Comparison of ENCODE assay signal across 21 cellular contexts in the genomic region with DNA sequence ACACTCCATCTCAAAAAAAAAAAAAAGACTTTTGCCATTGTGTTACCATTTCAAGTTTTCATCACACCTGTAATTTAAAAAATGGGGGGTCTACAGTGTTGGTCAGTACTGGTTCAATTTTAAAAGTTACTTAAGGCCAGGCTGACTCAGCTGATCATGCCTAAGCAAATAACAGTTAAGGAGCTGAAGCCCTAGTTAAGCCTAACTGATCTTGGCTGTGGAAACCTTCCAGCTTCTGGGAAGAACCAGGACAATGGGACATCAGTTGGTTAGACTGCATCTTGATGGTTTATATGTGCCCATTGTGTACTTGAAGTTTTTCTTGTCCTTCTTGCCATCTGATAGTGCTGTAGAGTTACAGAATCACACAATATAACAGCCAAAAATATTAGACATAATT.
"Had no signal": no experiment of that assay in that cellular context is flagged by ENCODE, and none has a peak within 500 bp of the region (broad histone marks: within the 10 kb centered on the region; RNA-seq: fewer than 3 reads in every experiment).

No MANE protein-coding gene starts in this region.

- H3K27ac Mint-ChIP-seq: activated CD4-positive, alpha-beta memory T cell treated with anti-CD3 and anti-CD28 coated beads for 36 hours; activated CD4-positive, alpha-beta T cell treated with anti-CD3 and anti-CD28 coated beads for 36 hours; activated CD8-positive, alpha-beta memory T cell treated with anti-CD3 and anti-CD28 coated beads, Interleukin-2, amount 10 ng/mL, durations not matched to agents 7 days and 5 days; activated naive CD4-positive, alpha-beta T cell treated with anti-CD3 and anti-CD28 coated beads, Interleukin-2, amount 50 U/mL, for 24 hours; activated T-cell treated with anti-CD3 and anti-CD28 coated beads, Interleukin-2, amount 50 U/mL, for 24 hours; endodermal cell had no signal

- H3K27ac ChIP-seq: adrenal gland, cardiac muscle cell, dorsolateral prefrontal cortex, ovary, testis, WERI-Rb-1 had no signal

- ATAC-seq: activated CD4-positive, alpha-beta T cell treated with anti-CD3 and anti-CD28 coated beads for 36 hours; activated CD8-positive, alpha-beta memory T cell treated with anti-CD3 and anti-CD28 coated beads, Interleukin-2, amount 10 ng/mL, durations not matched to agents 7 days and 5 days; gastroesophageal sphincter; stimulated activated naive CD8-positive, alpha-beta T cell treated with anti-CD3 and anti-CD28 coated beads, Interleukin-15, amount 100 ng/mL, for 72 hours had no signal

- H3K4me3 ChIP-seq: adrenal gland, cardiac muscle cell, dorsolateral prefrontal cortex, gastroesophageal sphincter, ovary, sigmoid colon, testis had no signal

- H3K9me3 ChIP-seq: adrenal gland, gastroesophageal sphincter, ovary, sigmoid colon, testis had no signal

- H3K36me3 ChIP-seq: adrenal gland, cardiac muscle cell, ovary, sigmoid colon, WERI-Rb-1 had no signal

- H3K4me3 Mint-ChIP-seq: activated CD4-positive, alpha-beta memory T cell treated with anti-CD3 and anti-CD28 coated beads for 36 hours; activated CD4-positive, alpha-beta T cell treated with anti-CD3 and anti-CD28 coated beads for 36 hours; activated CD8-positive, alpha-beta memory T cell treated with anti-CD3 and anti-CD28 coated beads, Interleukin-2, amount 10 ng/mL, durations not matched to agents 7 days and 5 days; activated naive CD4-positive, alpha-beta T cell treated with anti-CD3 and anti-CD28 coated beads, Interleukin-2, amount 50 U/mL, for 24 hours; activated T-cell treated with anti-CD3 and anti-CD28 coated beads, Interleukin-2, amount 50 U/mL, for 24 hours; endodermal cell; neural crest cell; stimulated activated naive CD8-positive, alpha-beta T cell treated with anti-CD3 and anti-CD28 coated beads, Interleukin-15, amount 100 ng/mL, for 72 hours had no signal

- H3K36me3 Mint-ChIP-seq: activated CD8-positive, alpha-beta memory T cell treated with anti-CD3 and anti-CD28 coated beads, Interleukin-2, amount 10 ng/mL, durations not matched to agents 7 days and 5 days; activated naive CD4-positive, alpha-beta T cell treated with anti-CD3 and anti-CD28 coated beads, Interleukin-2, amount 50 U/mL, for 24 hours had no signal

- DNase-seq: activated CD4-positive, alpha-beta memory T cell treated with anti-CD3 and anti-CD28 coated beads for 36 hours; activated CD4-positive, alpha-beta T cell treated with anti-CD3 and anti-CD28 coated beads for 36 hours; activated CD8-positive, alpha-beta memory T cell treated with anti-CD3 and anti-CD28 coated beads, Interleukin-2, amount 10 ng/mL, durations not matched to agents 7 days and 5 days; activated effector memory CD4-positive, alpha-beta T cell treated with Interleukin-2 at 50 U/mL for 16 hours; activated T-cell treated with anti-CD3 and anti-CD28 coated beads, Interleukin-2, amount 50 U/mL, for 24 hours; dorsolateral prefrontal cortex; endodermal cell; left colon; midbrain; ovary; sigmoid colon; stimulated activated CD4-positive, alpha-beta T cell treated with anti-CD3 and anti-CD28 coated beads, Interleukin-1b, Interleukin-23, amount 100 ng/mL, for 48 hours; stimulated activated naive CD8-positive, alpha-beta T cell treated with anti-CD3 and anti-CD28 coated beads, Interleukin-15, amount 100 ng/mL, for 72 hours; T-helper 9 cell; WERI-Rb-1 had no signal

- H3K27me3 ChIP-seq: adrenal gland, cardiac muscle cell, dorsolateral prefrontal cortex, gastroesophageal sphincter, ovary, sigmoid colon, testis had no signal

- H3K27me3 Mint-ChIP-seq: activated CD4-positive, alpha-beta memory T cell treated with anti-CD3 and anti-CD28 coated beads for 36 hours; activated CD4-positive, alpha-beta T cell treated with anti-CD3 and anti-CD28 coated beads for 36 hours; activated CD8-positive, alpha-beta memory T cell treated with anti-CD3 and anti-CD28 coated beads, Interleukin-2, amount 10 ng/mL, durations not matched to agents 7 days and 5 days; activated naive CD4-positive, alpha-beta T cell treated with anti-CD3 and anti-CD28 coated beads, Interleukin-2, amount 50 U/mL, for 24 hours; activated T-cell treated with anti-CD3 and anti-CD28 coated beads, Interleukin-2, amount 50 U/mL, for 24 hours; stimulated activated naive CD8-positive, alpha-beta T cell treated with anti-CD3 and anti-CD28 coated beads, Interleukin-15, amount 100 ng/mL, for 72 hours had no signal

- H3K9me3 Mint-ChIP-seq: activated CD4-positive, alpha-beta memory T cell treated with anti-CD3 and anti-CD28 coated beads for 36 hours; activated naive CD4-positive, alpha-beta T cell treated with anti-CD3 and anti-CD28 coated beads, Interleukin-2, amount 50 U/mL, for 24 hours; activated T-cell treated with anti-CD3 and anti-CD28 coated beads, Interleukin-2, amount 50 U/mL, for 24 hours; endodermal cell; neural crest cell; stimulated activated naive CD8-positive, alpha-beta T cell treated with anti-CD3 and anti-CD28 coated beads, Interleukin-15, amount 100 ng/mL, for 72 hours had no signal
